Comparison of ENCODE assay signal across 1 cellular context in genomic region chr2:132766573-132766972, GRCh38.
A peak's percentile ranks its signal among the peaks of the same experiment; 100 is the strongest.
TF ChIP-seq lines count a peak whose summit lies in the region.

No MANE protein-coding gene starts in this region.

TF ChIP-seq in K562, 482 proteins besides CTCF, POLR2A, EP300 and RAD21:
- TF ChIP-seq, protein P1, sequence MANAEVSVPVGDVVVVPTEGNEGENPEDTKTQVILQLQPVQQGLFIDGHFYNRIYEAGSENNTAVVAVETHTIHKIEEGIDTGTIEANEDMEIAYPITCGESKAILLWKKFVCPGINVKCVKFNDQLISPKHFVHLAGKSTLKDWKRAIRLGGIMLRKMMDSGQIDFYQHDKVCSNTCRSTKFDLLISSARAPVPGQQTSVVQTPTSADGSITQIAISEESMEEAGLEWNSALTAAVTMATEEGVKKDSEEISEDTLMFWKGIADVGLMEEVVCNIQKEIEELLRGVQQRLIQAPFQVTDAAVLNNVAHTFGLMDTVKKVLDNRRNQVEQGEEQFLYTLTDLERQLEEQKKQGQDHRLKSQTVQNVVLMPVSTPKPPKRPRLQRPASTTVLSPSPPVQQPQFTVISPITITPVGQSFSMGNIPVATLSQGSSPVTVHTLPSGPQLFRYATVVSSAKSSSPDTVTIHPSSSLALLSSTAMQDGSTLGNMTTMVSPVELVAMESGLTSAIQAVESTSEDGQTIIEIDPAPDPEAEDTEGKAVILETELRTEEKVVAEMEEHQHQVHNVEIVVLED (CRISPR knock-in tag; IDR thresholded peaks at IDR 0.05): no peak
- TF ChIP-seq NFIC (IDR thresholded peaks at IDR 0.05): peak; percentile 58; the same call in 1 of the 2 replicates
